Comparison of ENCODE assay signal across 18 cellular contexts in the genomic region with DNA sequence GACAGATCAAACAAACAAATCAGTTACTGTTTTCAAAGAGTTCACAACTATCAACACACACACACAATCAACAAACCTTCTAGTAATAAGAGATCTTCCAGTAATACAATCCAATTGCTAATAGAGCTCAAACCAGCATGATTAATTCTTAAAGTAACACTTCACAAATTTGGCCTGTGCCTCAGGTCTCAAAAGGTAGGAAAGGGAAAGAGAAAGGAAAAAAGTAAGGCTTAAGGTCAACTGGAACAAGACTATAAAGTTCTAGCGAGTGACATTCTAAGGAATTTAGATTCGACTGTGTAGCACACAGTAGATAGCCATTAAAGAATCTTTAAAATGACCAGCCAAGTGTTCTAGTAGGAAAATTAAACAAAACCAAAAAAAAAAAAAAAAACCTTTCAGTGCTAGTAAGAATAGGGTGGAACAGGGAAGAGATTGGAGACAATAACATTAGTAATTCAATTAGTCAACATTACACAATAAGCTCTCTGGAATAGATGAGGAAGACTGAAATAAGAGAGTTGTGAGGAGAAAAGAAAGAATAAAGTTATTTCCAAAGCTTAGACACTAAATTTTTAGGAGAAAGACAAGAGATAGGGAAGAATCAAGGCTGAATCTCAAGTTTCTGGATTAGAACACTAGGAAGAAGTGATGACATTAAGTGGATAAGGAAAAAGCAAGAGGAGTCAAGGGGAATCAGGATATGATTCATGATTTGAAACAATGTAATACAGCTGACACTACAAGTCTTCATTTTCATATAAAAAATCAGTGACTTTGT.
DNase-seq lines count a peak whose midpoint lies in the region; ATAC-seq, FAIRE-seq and TF ChIP-seq lines count a peak whose summit lies in the region.
"Had no signal": no experiment of that assay in that cellular context is flagged by ENCODE, and none has a peak within 500 bp of the region (broad histone marks: within the 10 kb centered on the region; RNA-seq: fewer than 3 reads in every experiment).

No MANE protein-coding gene starts in this region.

- no peak overlapping the region for H3K4me3 ChIP-seq in astrocyte of the spinal cord (ENCODE audit: low read depth, low read length)
- no peak overlapping the region for H3K4me3 ChIP-seq in small intestine (ENCODE audit: low read depth in 1 of 2, low read length in 2 of 2)
- H3K4me3 ChIP-seq: hepatocyte, lower lobe of right lung, neural progenitor cell, skin epidermis had no signal

- TF ChIP-seq CTCF in astrocyte of the spinal cord (IDR thresholded peaks at IDR 0.05; ENCODE audit: low read depth, low read length) (no peak), GM13976 (IDR thresholded peaks at IDR 0.05; ENCODE audit: borderline replicate concordance, control extremely low read depth, extremely low read depth, insufficient read depth, missing control alignments) (no peak)

- in situ Hi-C loops in astrocyte of the spinal cord (cut with HindIII; ENCODE audit: low sequenced_read_pairs) (no loop called here), GM13976 (cut with MboI; ENCODE audit: low sequenced_read_pairs, unreplicated experiment) (no loop called here)

- no peaks in the 10 kb centered on the region for H3K36me3 ChIP-seq in small intestine (ENCODE audit: control insufficient read depth in 2 of 2, insufficient read depth in 2 of 2, low read length in 2 of 2)
- H3K36me3 ChIP-seq: brain microvascular endothelial cell, lower lobe of right lung, neural progenitor cell had no signal

- no peak for ATAC-seq in HG03432 (IDR thresholded peaks at IDR 0.05; ENCODE audit: unreplicated experiment)
- ATAC-seq in HG02885 (IDR thresholded peaks at IDR 0.05; ENCODE audit: poor library complexity, unreplicated experiment) = no peak

- FAIRE-seq in small intestine (lab: Jason Lieb, UNC) = peak; percentile 49

- H3K27ac ChIP-seq in small intestine (ENCODE audit: low read depth in 1 of 2, low read length in 1 of 2) = no peak overlapping the region
- H3K27ac ChIP-seq: brain microvascular endothelial cell, hepatocyte, HL-60, lower lobe of right lung, neural progenitor cell had no signal

- H3K27me3 ChIP-seq in small intestine (ENCODE audit: control insufficient read depth in 2 of 2, insufficient read depth in 2 of 2, low read length in 2 of 2) = no peaks in the 10 kb centered on the region
- H3K27me3 ChIP-seq: brain microvascular endothelial cell, hepatocyte, neural progenitor cell had no signal

- H3K4me1 ChIP-seq in small intestine (ENCODE audit: control insufficient read depth in 2 of 2, insufficient read depth in 1 of 2, low read depth in 1 of 2, low read length in 1 of 2) = no peaks in the 10 kb centered on the region

- H3K9me3 ChIP-seq in small intestine (ENCODE audit: control insufficient read depth, low read depth) = no peaks in the 10 kb centered on the region
- H3K9me3 ChIP-seq: lower lobe of right lung had no signal

- DNase-seq in HT-29 (ENCODE audit: low spot score) (peak; percentile 20), astrocyte of the spinal cord (ENCODE audit: low read depth, low spot score) (peak; percentile 12), foreskin melanocyte (peak; percentile 11), small intestine (peak; percentile 70), GM13976 (ENCODE audit: low spot score) (no peak)
- DNase-seq: activated CD8-positive, alpha-beta memory T cell treated with anti-CD3 and anti-CD28 coated beads for 24 hours; activated gamma-delta T cell treated with Interleukin-2 at 50 U/mL for 16 hours; brain microvascular endothelial cell; CD8-positive, alpha-beta memory T cell; Kasumi-1; lower lobe of right lung; NCI-H2081 treated with DMSO at 0.1 percent for 48 hours had no signal

- 25 to 72% (median 30%) methylated on average over 2 of the region's 2 CpGs for WGBS in small intestine, 3 donors
